In genomic region chr11:6022954-6023353, GRCh38 we compare ENCODE assay signal across 1 cellular context.
TF ChIP-seq lines count a peak whose summit lies in the region.

No MANE protein-coding gene starts in this region.

TF ChIP-seq in A549, 52 proteins besides CTCF, POLR2A, EP300 and RAD21:
- TF ChIP-seq NFE2L2 (conservative IDR thresholded peaks at IDR 0.05; ENCODE audit: low read length), result no peak
- TF ChIP-seq SMC3 (IDR thresholded peaks at IDR 0.05), result peak; percentile 58
TF ChIP-seq in A549: peak in this region for 1.
